22 cellular contexts compared by ENCODE assay signal in genomic region chr11:86108890-86109638, GRCh38. TPM values are rescaled to one million over a fixed set of nuclear protein-coding genes. Genes with fewer than 3 reads are reported as not detected.
A peak's percentile ranks its signal among the peaks of the same experiment; 100 is the strongest.
DNase-seq lines count a peak whose midpoint lies in the region; ATAC-seq, FAIRE-seq and TF ChIP-seq lines count a peak whose summit lies in the region.
"Had no signal": no experiment of that assay in that cellular context is flagged by ENCODE, and none has a peak within 500 bp of the region (broad histone marks: within the 10 kb centered on the region; RNA-seq: fewer than 3 reads in every experiment).

No MANE protein-coding gene starts in this region.

- TF ChIP-seq POLR2A in HepG2 (IDR thresholded peaks at IDR 0.05; ENCODE audit: insufficient read depth in 1 of 2, low read depth in 2 of 2, low read length in 2 of 2): no peak
- no peak for TF ChIP-seq POLR2A in right lobe of liver (IDR thresholded peaks at IDR 0.05)

- H3K9me3 Mint-ChIP-seq in stimulated activated naive B cell treated with anti-CD40 and anti-IgM and Interleukin-4, amounts not matched to agents 10 μg/mL and 1 μg/mL and 100 μg/mL, for 72 hours: peaks cover 0 to 2% of the 10 kb centered on the region in 2 donors

- 61% methylated on average over 13 of the region's 13 CpGs for WGBS in HepG2 (ENCODE audit: low lambda C conversion rate)
- WGBS in right lobe of liver (ENCODE audit: insufficient coverage, low coverage, low lambda C conversion rate, missing lambda C conversion rate): 94% methylated on average over 10 of the region's 13 CpGs

- CTCF ChIA-PET in HepG2 (lab: Yijun Ruan, JAX; ENCODE audit: low intra/inter-chr PET ratio, low total read pairs): no interaction called here

- in situ Hi-C loops in HepG2 (cut with HindIII; ENCODE audit: extremely low pct_ligation_motif_present, low pct_unique_long_range_greater_than_20kb): no loop called here

- H3K79me2 ChIP-seq in HepG2 (ENCODE audit: insufficient read depth, low read length): no peaks in the 10 kb centered on the region

- TF ChIP-seq CTCF in HepG2 (CRISPR knock-in tag; IDR thresholded peaks at IDR 0.05) (no peak), right lobe of liver (IDR thresholded peaks at IDR 0.05) (no peak), left lung (IDR thresholded peaks at IDR 0.05) (no peak)

- no peak for TF ChIP-seq EP300 in HepG2 (IDR thresholded peaks at IDR 0.05; ENCODE audit: low read depth in 2 of 2, low read length in 2 of 2)
- no peak for TF ChIP-seq EP300 in HepG2 (CRISPR knock-in tag; IDR thresholded peaks at IDR 0.05; ENCODE audit: borderline replicate concordance)

- no peak for FAIRE-seq in HepG2 (lab: Jason Lieb, UNC)
- FAIRE-seq: A549, GM12878 had no signal

- no peak overlapping the region for H3K9ac ChIP-seq in HepG2 (ENCODE audit: insufficient read depth, low read depth, low read length)
- H3K9ac ChIP-seq: GM23248 had no signal

- ATAC-seq in HepG2 (no peak), right lobe of liver (no peak), left lung (peak; percentile 64)
- ATAC-seq in stimulated activated naive B cell treated with anti-CD40 and anti-IgM and Interleukin-4, amounts not matched to agents 10 μg/mL and 1 μg/mL and 100 μg/mL, for 72 hours (replicated peaks): no peak

- no peaks in the 10 kb centered on the region for H3K36me3 Mint-ChIP-seq in stimulated activated naive B cell treated with anti-CD40 and anti-IgM and Interleukin-4, amounts not matched to agents 10 μg/mL and 1 μg/mL and 100 μg/mL, for 72 hours
- H3K36me3 Mint-ChIP-seq: CD14-positive monocyte had no signal

- H2AFZ ChIP-seq in HepG2 (ENCODE audit: low read length): peak overlapping the region; percentile 42
- H2AFZ ChIP-seq: GM23248 had no signal

- H3K27me3 ChIP-seq in HepG2 (ENCODE audit: control insufficient read depth in 1 of 2, insufficient read depth in 2 of 2, low read length in 2 of 2) (no peaks in the 10 kb centered on the region), right lobe of liver (no peaks in the 10 kb centered on the region), left lung (no peaks in the 10 kb centered on the region)

- H3K4me2 ChIP-seq in HepG2 (ENCODE audit: low read depth, low read length): peak overlapping the region; percentile 18; the same call in 1 of the 2 replicates
- H3K4me2 ChIP-seq: A549 had no signal

- H3K4me3 Mint-ChIP-seq in stimulated activated naive B cell treated with anti-CD40 and anti-IgM and Interleukin-4, amounts not matched to agents 10 μg/mL and 1 μg/mL and 100 μg/mL, for 72 hours: no peak overlapping the region
- H3K4me3 Mint-ChIP-seq: B cell, CD14-positive monocyte had no signal

- H4K20me1 ChIP-seq in HepG2 (ENCODE audit: insufficient read depth, low read length): no peaks in the 10 kb centered on the region

- H3K27ac ChIP-seq in HepG2 (ENCODE audit: extremely low read length, insufficient read depth, low read length) (no peak overlapping the region), right lobe of liver (no peak overlapping the region), left lung (no peak overlapping the region)
- H3K27ac ChIP-seq: A549, GM23248 had no signal

- peak overlapping the region; percentile 20 for H3K27ac Mint-ChIP-seq in stimulated activated naive B cell treated with anti-CD40 and anti-IgM and Interleukin-4, amounts not matched to agents 10 μg/mL and 1 μg/mL and 100 μg/mL, for 72 hours
- H3K27ac Mint-ChIP-seq: B cell had no signal

- DNase-seq in HepG2 (ENCODE audit: low spot score): no peak
- no peak for DNase-seq in right lobe of liver
- DNase-seq in SK-N-DZ (ENCODE audit: low spot score): peak; percentile 5
- no peak for DNase-seq in left lung
- DNase-seq in stimulated activated naive B cell treated with anti-CD40 and anti-IgM and Interleukin-4, amounts not matched to agents 10 μg/mL and 1 μg/mL and 100 μg/mL, for 72 hours: no peak
- DNase-seq in epidermal melanocyte (ENCODE audit: insufficient read length, low spot score): no peak
- DNase-seq in activated CD4-positive, CD25-positive, alpha-beta regulatory T cell (lab: John Stamatoyannopoulos, UW): no peak
- no peak for DNase-seq in NCI-H128 (lab: John Stamatoyannopoulos, UW; ENCODE audit: unreplicated experiment)
- DNase-seq: DMS79 treated with DMSO at 0.1 percent for 48 hours, GM23248, HCEC 1CT, NCI-H1048, NCI-H1436 treated with DMSO at 0.1 percent for 48 hours, NCI-H1930, NCI-H345, NCI-H774, OCI-M1, Right ventricle myocardium superior had no signal

- no peaks in the 10 kb centered on the region for H3K9me3 ChIP-seq in HepG2 (ENCODE audit: low read length)
- no peaks in the 10 kb centered on the region for H3K9me3 ChIP-seq in right lobe of liver
- no peaks in the 10 kb centered on the region for H3K9me3 ChIP-seq in left lung
- H3K9me3 ChIP-seq: A549 had no signal

- TF ChIP-seq RAD21 in HepG2 (CRISPR knock-in tag; IDR thresholded peaks at IDR 0.05): no peak

- no peaks in the 10 kb centered on the region for H3K4me1 ChIP-seq in HepG2 (ENCODE audit: insufficient read depth, low read length)
- no peaks in the 10 kb centered on the region for H3K4me1 ChIP-seq in right lobe of liver
- no peaks in the 10 kb centered on the region for H3K4me1 ChIP-seq in left lung
- H3K4me1 ChIP-seq: A549 had no signal

- intact Hi-C loops in HepG2 (cut with micrococcal nuclease; ENCODE audit: unreplicated experiment) (no loop called here), right lobe of liver (cut with DNase I) (no loop called here), left lung (cut with DNase I) (no loop called here)

- POLR2A ChIA-PET in HepG2 (lab: Yijun Ruan, JAX): no interaction called here

- H3K27me3 Mint-ChIP-seq in stimulated activated naive B cell treated with anti-CD40 and anti-IgM and Interleukin-4, amounts not matched to agents 10 μg/mL and 1 μg/mL and 100 μg/mL, for 72 hours: no peaks in the 10 kb centered on the region
- H3K27me3 Mint-ChIP-seq: B cell had no signal

- H3K4me1 Mint-ChIP-seq in stimulated activated naive B cell treated with anti-CD40 and anti-IgM and Interleukin-4, amounts not matched to agents 10 μg/mL and 1 μg/mL and 100 μg/mL, for 72 hours: peaks cover 12 to 14% of the 10 kb centered on the region in 2 donors

- no peaks in the 10 kb centered on the region for H3K36me3 ChIP-seq in HepG2 (replicated peaks in 1 of 2; ENCODE audit: control insufficient read depth in 1 of 2, insufficient read depth in 2 of 2, low read length in 2 of 2)
- H3K36me3 ChIP-seq in right lobe of liver: no peaks in the 10 kb centered on the region
- no peaks in the 10 kb centered on the region for H3K36me3 ChIP-seq in left lung

- BruUV-seq in HepG2 (replicated peaks; lab: Mats Ljungman, UMichigan): no TSS peak

- H3K4me3 ChIP-seq in HepG2 (replicated peaks in 1 of 3; ENCODE audit: insufficient read depth in 1 of 3, low read depth in 2 of 3, low read length in 3 of 3) (no peak overlapping the region), right lobe of liver (no peak overlapping the region), left lung (no peak overlapping the region)
- H3K4me3 ChIP-seq: A549, GM12878, GM23248 had no signal

TF ChIP-seq in HepG2, 621 proteins besides CTCF, POLR2A, EP300 and RAD21 (continues in another document):
- no peak for TF ChIP-seq POLR2AphosphoS2 (IDR thresholded peaks at IDR 0.05; ENCODE audit: low read depth, low read length)
- no peak for TF ChIP-seq JUNB (CRISPR knock-in tag; IDR thresholded peaks at IDR 0.05; ENCODE audit: borderline replicate concordance)
- TF ChIP-seq, protein P1, sequence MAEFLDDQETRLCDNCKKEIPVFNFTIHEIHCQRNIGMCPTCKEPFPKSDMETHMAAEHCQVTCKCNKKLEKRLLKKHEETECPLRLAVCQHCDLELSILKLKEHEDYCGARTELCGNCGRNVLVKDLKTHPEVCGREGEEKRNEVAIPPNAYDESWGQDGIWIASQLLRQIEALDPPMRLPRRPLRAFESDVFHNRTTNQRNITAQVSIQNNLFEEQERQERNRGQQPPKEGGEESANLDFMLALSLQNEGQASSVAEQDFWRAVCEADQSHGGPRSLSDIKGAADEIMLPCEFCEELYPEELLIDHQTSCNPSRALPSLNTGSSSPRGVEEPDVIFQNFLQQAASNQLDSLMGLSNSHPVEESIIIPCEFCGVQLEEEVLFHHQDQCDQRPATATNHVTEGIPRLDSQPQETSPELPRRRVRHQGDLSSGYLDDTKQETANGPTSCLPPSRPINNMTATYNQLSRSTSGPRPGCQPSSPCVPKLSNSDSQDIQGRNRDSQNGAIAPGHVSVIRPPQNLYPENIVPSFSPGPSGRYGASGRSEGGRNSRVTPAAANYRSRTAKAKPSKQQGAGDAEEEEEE (CRISPR knock-in tag; IDR thresholded peaks at IDR 0.05; ENCODE audit: borderline replicate concordance): no peak
- TF ChIP-seq FOXO1 (CRISPR knock-in tag; IDR thresholded peaks at IDR 0.05): no peak
- no peak for TF ChIP-seq EED (CRISPR knock-in tag; IDR thresholded peaks at IDR 0.05)
- TF ChIP-seq ZNF567 (CRISPR knock-in tag; IDR thresholded peaks at IDR 0.05; ENCODE audit: borderline replicate concordance): no peak

RNA-seq across cellular contexts. Expression of gene PICALM, which starts 40.2 kb away (rescaled TPM):
- total RNA-seq in HepG2 (2016; rRNA removed; fragmentation: Illumina TruSeq; extraction: Trizol) (97.6 and 122 TPM in 2 replicates), right lobe of liver (100 to 1,000 TPM in 3 of 6 experiments, 10 to 100 TPM in 3; 84.1 to 137 (median 97.6) TPM), left lung (100 to 1,000 TPM; 159 to 216 TPM)
- 185 and 210 TPM in 2 replicates for total RNA-seq in HepG2 (2016; cell fraction: cytosol; rRNA removed; fragmentation: Illumina TruSeq; extraction: Trizol; ENCODE audit: low read depth)
- 99.5 and 114 TPM in 2 replicates for total RNA-seq in HepG2 (2016; cell fraction: insoluble cytoplasmic fraction; rRNA removed; fragmentation: Illumina TruSeq; extraction: Trizol)
- total RNA-seq in HepG2 (2016; cell fraction: membrane; rRNA removed; fragmentation: Illumina TruSeq; extraction: Trizol): 78.0 and 99.1 TPM in 2 replicates
- total RNA-seq in HepG2 (2016; cell fraction: nucleus; rRNA removed; fragmentation: Illumina TruSeq; extraction: Trizol): 105 and 121 TPM in 2 replicates
- 148 and 154 TPM in 2 replicates for polyA plus RNA-seq in HepG2 (2011; rRNA removed)
- polyA plus RNA-seq in HepG2 (2011; cell fraction: cytosol; rRNA removed): 71.2 and 106 TPM in 2 replicates
- 84.2 and 123 TPM in 2 replicates for polyA plus RNA-seq in HepG2 (2011; cell fraction: nucleus; rRNA removed)
- 83.5 and 95.3 TPM in 2 replicates for polyA plus RNA-seq in HepG2 (2012)
- 4.3 and 4.7 TPM in 2 replicates for polyA plus RNA-seq in HepG2 (2016; cell fraction: cytosol; fragmentation: Illumina TruSeq; extraction: Trizol; ENCODE audit: low read depth)
- polyA plus RNA-seq in HepG2 (2016; cell fraction: insoluble cytoplasmic fraction; fragmentation: Illumina TruSeq; extraction: Trizol; ENCODE audit: low read depth): 105 and 110 TPM in 2 replicates
- polyA plus RNA-seq in HepG2 (2016; cell fraction: membrane; fragmentation: Illumina TruSeq; extraction: Trizol; ENCODE audit: low read depth): 15.5 and 17.4 TPM in 2 replicates
- 70.7 and 87.4 TPM in 2 replicates for polyA plus RNA-seq in HepG2 (2016; cell fraction: nucleus; fragmentation: Illumina TruSeq; extraction: Trizol; ENCODE audit: insufficient read depth, low read depth)
- 247 and 783 TPM in 2 replicates for polyA minus RNA-seq in HepG2 (2011; rRNA and poly(A)+ RNA removed; ENCODE audit: low replicate concordance)
- 130 and 147 TPM in 2 replicates for polyA minus RNA-seq in HepG2 (2011; cell fraction: cytosol; rRNA and poly(A)+ RNA removed)
- polyA minus RNA-seq in HepG2 (2011; cell fraction: nucleus; rRNA and poly(A)+ RNA removed): 306 and 365 TPM in 2 replicates
- 59.8 and 73.2 TPM in 2 replicates for polyA plus RNA-seq in SK-N-DZ (2014; cell fraction: cytosol; rRNA removed)
- 35.7 and 77.3 TPM in 2 replicates for polyA plus RNA-seq in SK-N-DZ (2014; cell fraction: nucleus; rRNA removed)
